1 cellular context compared by ENCODE assay signal in the genomic region with DNA sequence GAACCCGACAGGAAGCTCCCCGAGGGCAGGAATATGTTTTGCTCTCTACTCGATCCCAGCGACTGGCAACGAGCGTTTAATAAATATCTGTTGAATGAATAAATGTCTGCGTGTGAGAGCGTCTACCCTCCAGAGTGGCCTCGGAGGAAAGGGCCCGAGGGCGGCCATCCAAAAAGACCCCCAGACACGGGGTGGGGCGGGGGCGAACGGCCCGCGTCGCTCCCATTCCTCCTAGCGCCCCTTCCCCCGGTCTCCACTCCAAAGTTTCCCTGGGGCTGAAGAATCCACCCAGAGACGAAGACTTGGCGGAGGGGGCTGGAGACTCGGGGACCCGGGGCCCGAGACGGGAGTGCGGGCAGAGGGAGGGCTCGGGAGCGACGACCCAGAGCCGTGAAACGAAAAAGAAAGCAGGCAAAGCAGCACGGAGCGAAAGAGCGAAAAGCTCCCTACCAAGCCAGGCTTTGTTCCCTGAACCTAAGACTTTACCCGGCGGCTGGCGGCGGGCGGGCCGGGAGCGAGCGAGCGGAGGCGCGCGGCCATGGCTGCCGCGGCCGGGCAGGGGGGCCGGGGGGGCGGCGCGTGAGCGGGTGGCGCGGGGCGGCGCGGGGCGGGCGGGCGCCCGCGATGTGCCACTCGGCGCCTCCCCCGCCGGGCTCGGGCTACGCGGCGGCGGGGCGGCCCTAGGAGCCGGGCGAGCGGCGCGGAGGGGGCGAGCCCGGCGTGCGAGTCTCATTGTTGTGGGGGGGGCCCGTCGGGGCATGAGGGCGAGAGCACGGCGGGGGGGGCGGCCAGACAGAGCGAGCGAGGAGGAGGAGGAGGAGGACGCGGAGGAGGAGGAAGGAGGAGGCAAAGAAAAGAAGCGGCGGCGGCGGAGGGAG.
TF ChIP-seq lines count a peak whose summit lies in the region.

Gene MLLT6 (plus strand): TSS at position 629 of the 878 bp plus-strand sequence. CDS start 360 bp downstream, outside the sequence.

TF ChIP-seq in WTC11, 78 proteins besides CTCF, POLR2A, EP300 and RAD21 (continued from another document):
- TF ChIP-seq TCF7 (CRISPR knock-in tag; IDR thresholded peaks at IDR 0.05; ENCODE audit: low read depth), result 0 out of 2 replicates have a peak, but pooled peaks have one; percentile 4
